In the genomic region with DNA sequence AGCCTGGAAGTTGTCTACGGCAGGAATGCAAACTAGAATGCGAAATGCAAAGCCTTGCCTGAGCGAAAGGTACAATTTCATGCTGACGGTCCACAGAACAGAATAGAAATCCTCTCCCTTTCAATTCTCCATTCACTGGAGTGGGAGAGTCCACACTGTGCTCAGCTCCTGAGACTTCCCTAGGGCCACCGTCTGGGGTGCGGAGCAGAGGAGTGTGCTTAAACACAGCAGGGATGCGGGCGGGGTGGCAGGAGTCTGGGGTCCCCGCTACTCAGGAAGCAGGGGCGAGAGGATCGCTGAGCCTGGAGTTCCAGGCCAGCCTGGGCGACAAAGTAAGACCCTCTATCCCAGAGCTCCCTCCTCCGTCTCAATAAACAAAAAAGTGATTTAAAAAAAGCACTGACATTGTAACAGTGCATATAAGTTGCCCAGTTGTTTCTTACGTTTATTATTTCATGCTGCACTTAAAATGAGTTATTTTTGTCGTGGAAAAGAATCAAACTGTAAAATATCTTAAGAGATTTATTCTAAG, we compare ENCODE assay signal across 9 cellular contexts. TPM values are rescaled to one million over a fixed set of nuclear protein-coding genes. Genes with fewer than 3 reads are reported as not detected.
A peak's percentile ranks its signal among the peaks of the same experiment; 100 is the strongest.
DNase-seq lines count a peak whose midpoint lies in the region; ATAC-seq, FAIRE-seq and TF ChIP-seq lines count a peak whose summit lies in the region.
"Had no signal": no experiment of that assay in that cellular context is flagged by ENCODE, and none has a peak within 500 bp of the region (broad histone marks: within the 10 kb centered on the region; RNA-seq: fewer than 3 reads in every experiment).

No MANE protein-coding gene starts in this region.

- in situ Hi-C loops in HepG2 (cut with HindIII; ENCODE audit: extremely low pct_ligation_motif_present, low pct_unique_long_range_greater_than_20kb) = no loop called here

- H3K27me3 ChIP-seq in Caco-2 (replicated peaks; ENCODE audit: control insufficient read depth, insufficient read depth, low read length) (no peaks in the 10 kb centered on the region), HepG2 (ENCODE audit: control insufficient read depth in 1 of 2, insufficient read depth in 2 of 2, low read length in 2 of 2) (no peaks in the 10 kb centered on the region; a peak in 1 of 5 replicates)

- peak overlapping the region; percentile 81 for H3K4me3 ChIP-seq in Caco-2 (ENCODE audit: low read depth, low read length)
- peak overlapping the region; percentile 79 to 98 (median 80) for H3K4me3 ChIP-seq in HepG2 (replicated peaks in 1 of 3; ENCODE audit: insufficient read depth in 1 of 3, low read depth in 2 of 3, low read length in 3 of 3)

- H2AFZ ChIP-seq in HepG2 (ENCODE audit: low read length) = peak overlapping the region; percentile 93

- H3K27ac ChIP-seq in caudate nucleus (ENCODE audit: low read depth, low read length) (peak overlapping the region; percentile 65), HepG2 (ENCODE audit: extremely low read length, insufficient read depth, low read length) (peak overlapping the region; percentile 55), substantia nigra (ENCODE audit: low read depth, low read length, poor library complexity, severe bottlenecking) (peak overlapping the region; percentile 74)

- peak; percentile 17 for ATAC-seq in GM21447 (IDR thresholded peaks at IDR 0.05; ENCODE audit: unreplicated experiment)
- ATAC-seq in HepG2 = peak; percentile 61
- no peak for ATAC-seq in HG03139 (IDR thresholded peaks at IDR 0.05; ENCODE audit: unreplicated experiment)

- H3K36me3 ChIP-seq in Caco-2 (ENCODE audit: control insufficient read depth, insufficient read depth, low read length) (peaks cover 5% of the 10 kb centered on the region), HepG2 (replicated peaks in 1 of 2; ENCODE audit: control insufficient read depth in 1 of 2, insufficient read depth in 2 of 2, low read length in 2 of 2) (peaks cover 2 to 16% of the 10 kb centered on the region in 2 experiments; a peak in 3 of 5 replicates)

- peak overlapping the region; percentile 83 for H3K4me2 ChIP-seq in HepG2 (ENCODE audit: low read depth, low read length)

- TF ChIP-seq EP300 in HepG2 (IDR thresholded peaks at IDR 0.05; ENCODE audit: low read depth in 2 of 2, low read length in 2 of 2) = no peak
- no peak for TF ChIP-seq EP300 in HepG2 (CRISPR knock-in tag; IDR thresholded peaks at IDR 0.05; ENCODE audit: borderline replicate concordance)

- peak overlapping the region; percentile 83 for H3K27ac Mint-ChIP-seq in Caco-2 (ENCODE audit: unreplicated experiment)

- H3K79me2 ChIP-seq in HepG2 (ENCODE audit: insufficient read depth, low read length) = peaks cover 35% of the 10 kb centered on the region

- FAIRE-seq in HepG2 (lab: Jason Lieb, UNC) = no peak

- H3K27me3 Mint-ChIP-seq in Caco-2 (ENCODE audit: insufficient read depth, unreplicated experiment) = no peaks in the 10 kb centered on the region

- H3K36me3 Mint-ChIP-seq in Caco-2 (ENCODE audit: insufficient read depth, unreplicated experiment) = peaks cover 23% of the 10 kb centered on the region

- BruUV-seq in Caco-2 (replicated peaks; lab: Mats Ljungman, UMichigan) (no TSS peak), HepG2 (replicated peaks; lab: Mats Ljungman, UMichigan) (no TSS peak)

- no peaks in the 10 kb centered on the region for H3K4me1 Mint-ChIP-seq in Caco-2 (ENCODE audit: low read depth, unreplicated experiment)

- 14% methylated on average over 11 of the region's 15 CpGs for WGBS in HepG2 (ENCODE audit: low lambda C conversion rate)

- CTCF ChIA-PET in Caco-2 (lab: Charles Lee) = no interaction called here
- CTCF ChIA-PET in HepG2 (lab: Yijun Ruan, JAX; ENCODE audit: low intra/inter-chr PET ratio, low total read pairs) = no interaction called here

- DNase-seq in Caco-2 (peak in 1 of 2 experiments; percentile 14), NCI-H2227 (lab: John Stamatoyannopoulos, UW; ENCODE audit: unreplicated experiment) (peak; percentile 79), caudate nucleus (lab: John Stamatoyannopoulos, UW) (peak in 4 of 61 donors; percentile 18 to 43 (median 29)), HepG2 (ENCODE audit: low spot score) (peak; percentile 2), substantia nigra (lab: John Stamatoyannopoulos, UW) (peak in 12 of 49 donors; percentile 2 to 48 (median 12)), HuH-7.5 (ENCODE audit: low spot score) (no peak)

- POLR2A ChIA-PET in Caco-2 (lab: Charles Lee) = interaction anchor here (0.5 to 0.9 kb wide), 3 partner anchors 139 to 824 kb away, joined by 3 to 5 read pairs (median 5); no protein-coding TSS in a partner anchor
- POLR2A ChIA-PET in HepG2 (lab: Yijun Ruan, JAX) = interaction anchor here (0.6 to 0.7 kb wide), 2 partner anchors 9 to 19 kb away, joined by 3 to 4 read pairs; no protein-coding TSS in a partner anchor

- H3K4me1 ChIP-seq in Caco-2 (peaks cover 5% of the 10 kb centered on the region), HepG2 (ENCODE audit: insufficient read depth, low read length) (peaks cover 35% of the 10 kb centered on the region)

- H4K20me1 ChIP-seq in HepG2 (ENCODE audit: insufficient read depth, low read length) = no peaks in the 10 kb centered on the region

- H3K9me3 ChIP-seq in Caco-2 = peaks cover 34% of the 10 kb centered on the region
- peaks cover 21% of the 10 kb centered on the region for H3K9me3 ChIP-seq in HepG2 (ENCODE audit: low read length)

- no peak for TF ChIP-seq RAD21 in HepG2 (CRISPR knock-in tag; IDR thresholded peaks at IDR 0.05)

- TF ChIP-seq CTCF in Caco-2 (IDR thresholded peaks at IDR 0.05; ENCODE audit: insufficient read depth in 1 of 2, low read depth in 1 of 2, low read length in 1 of 2, severe bottlenecking in 1 of 2, unreplicated experiment in 1 of 2) = no peak
- peak; percentile 22; the same call in 1 of the 2 replicates for TF ChIP-seq CTCF in HepG2 (CRISPR knock-in tag; IDR thresholded peaks at IDR 0.05)

- no peak for TF ChIP-seq POLR2A in HepG2 (IDR thresholded peaks at IDR 0.05; ENCODE audit: insufficient read depth in 1 of 2, low read depth in 2 of 2, low read length in 2 of 2)

- peak overlapping the region; percentile 91 for H3K4me3 Mint-ChIP-seq in Caco-2 (ENCODE audit: unreplicated experiment)

- peaks cover 18% of the 10 kb centered on the region for H3K9me3 Mint-ChIP-seq in Caco-2 (ENCODE audit: unreplicated experiment)

- intact Hi-C loops in Caco-2 (cut with micrococcal nuclease; ENCODE audit: unreplicated experiment) = loop anchor here (2.0 kb wide), 1 partner anchor 20 kb away; no protein-coding TSS in a partner anchor
- intact Hi-C loops in HepG2 (cut with micrococcal nuclease; ENCODE audit: unreplicated experiment) = loop anchor here (2.0 kb wide), 2 partner anchors 18 to 40 kb away; partner anchors contain the start of gene ZNF888

- peak overlapping the region; percentile 64; the same call in 1 of the 2 replicates for H3K9ac ChIP-seq in HepG2 (ENCODE audit: insufficient read depth, low read depth, low read length)

RNA-seq across cellular contexts. Expression of gene ZNF816, which starts 0.6 kb away (rescaled TPM):
- total RNA-seq in Caco-2 (2022) = 8.8 and 11.5 TPM in 2 replicates
- total RNA-seq in HepG2 (2016; rRNA removed; fragmentation: Illumina TruSeq; extraction: Trizol) = 14.1 and 23.1 TPM in 2 replicates
- 2.5 and 3.3 TPM in 2 replicates for total RNA-seq in HepG2 (2016; cell fraction: cytosol; rRNA removed; fragmentation: Illumina TruSeq; extraction: Trizol; ENCODE audit: low read depth)
- total RNA-seq in HepG2 (2016; cell fraction: insoluble cytoplasmic fraction; rRNA removed; fragmentation: Illumina TruSeq; extraction: Trizol) = 15.1 and 26.6 TPM in 2 replicates
- 6.9 and 9.8 TPM in 2 replicates for total RNA-seq in HepG2 (2016; cell fraction: membrane; rRNA removed; fragmentation: Illumina TruSeq; extraction: Trizol)
- 9.8 and 11.9 TPM in 2 replicates for total RNA-seq in HepG2 (2016; cell fraction: nucleus; rRNA removed; fragmentation: Illumina TruSeq; extraction: Trizol)
- polyA plus RNA-seq in HepG2 (2011; rRNA removed) = 5.2 and 6.5 TPM in 2 replicates
- polyA plus RNA-seq in HepG2 (2011; cell fraction: cytosol; rRNA removed) = 3.0 and 5.7 TPM in 2 replicates
- 4.4 and 6.1 TPM in 2 replicates for polyA plus RNA-seq in HepG2 (2011; cell fraction: nucleus; rRNA removed)
- 6.0 and 8.5 TPM in 2 replicates for polyA plus RNA-seq in HepG2 (2012)
- polyA plus RNA-seq in HepG2 (2016; cell fraction: cytosol; fragmentation: Illumina TruSeq; extraction: Trizol; ENCODE audit: low read depth) = 0.46 TPM in 2 replicates
- polyA plus RNA-seq in HepG2 (2016; cell fraction: insoluble cytoplasmic fraction; fragmentation: Illumina TruSeq; extraction: Trizol; ENCODE audit: low read depth) = 10.2 and 10.9 TPM in 2 replicates
- 1.1 and 1.4 TPM in 2 replicates for polyA plus RNA-seq in HepG2 (2016; cell fraction: membrane; fragmentation: Illumina TruSeq; extraction: Trizol; ENCODE audit: low read depth)
- polyA plus RNA-seq in HepG2 (2016; cell fraction: nucleus; fragmentation: Illumina TruSeq; extraction: Trizol; ENCODE audit: insufficient read depth, low read depth) = 8.3 and 9.0 TPM in 2 replicates
- 2.0 and 3.8 TPM in 2 replicates for polyA minus RNA-seq in HepG2 (2011; rRNA and poly(A)+ RNA removed; ENCODE audit: low replicate concordance)
- 7.4 and 11.6 TPM in 2 replicates for polyA minus RNA-seq in HepG2 (2011; cell fraction: cytosol; rRNA and poly(A)+ RNA removed)
- polyA minus RNA-seq in HepG2 (2011; cell fraction: nucleus; rRNA and poly(A)+ RNA removed) = 11.7 and 18.5 TPM in 2 replicates

RNA-seq across cellular contexts. Expression of gene ZNF888, which starts 40.1 kb away (rescaled TPM):
- 7.3 and 9.0 TPM in 2 replicates for total RNA-seq in Caco-2 (2022)
- total RNA-seq in HepG2 (2016; rRNA removed; fragmentation: Illumina TruSeq; extraction: Trizol) = 7.6 and 10.4 TPM in 2 replicates
- 0.51 and 1.5 TPM in 2 replicates for total RNA-seq in HepG2 (2016; cell fraction: cytosol; rRNA removed; fragmentation: Illumina TruSeq; extraction: Trizol; ENCODE audit: low read depth)
- total RNA-seq in HepG2 (2016; cell fraction: insoluble cytoplasmic fraction; rRNA removed; fragmentation: Illumina TruSeq; extraction: Trizol) = 6.1 and 9.5 TPM in 2 replicates
- total RNA-seq in HepG2 (2016; cell fraction: membrane; rRNA removed; fragmentation: Illumina TruSeq; extraction: Trizol) = 2.8 and 3.0 TPM in 2 replicates
- total RNA-seq in HepG2 (2016; cell fraction: nucleus; rRNA removed; fragmentation: Illumina TruSeq; extraction: Trizol) = 5.6 and 6.6 TPM in 2 replicates
- polyA plus RNA-seq in HepG2 (2011; rRNA removed) = 1.7 TPM in 2 replicates
- 0.59 and 1.1 TPM in 2 replicates for polyA plus RNA-seq in HepG2 (2011; cell fraction: cytosol; rRNA removed)
- polyA plus RNA-seq in HepG2 (2011; cell fraction: nucleus; rRNA removed) = 1.6 and 2.7 TPM in 2 replicates
- polyA plus RNA-seq in HepG2 (2012) = 2.5 and 3.0 TPM in 2 replicates
- polyA plus RNA-seq in HepG2 (2016; cell fraction: cytosol; fragmentation: Illumina TruSeq; extraction: Trizol; ENCODE audit: low read depth) = 0.15 and 0.21 TPM in 2 replicates
- 4.2 and 4.7 TPM in 2 replicates for polyA plus RNA-seq in HepG2 (2016; cell fraction: insoluble cytoplasmic fraction; fragmentation: Illumina TruSeq; extraction: Trizol; ENCODE audit: low read depth)
- 0.56 and 0.72 TPM in 2 replicates for polyA plus RNA-seq in HepG2 (2016; cell fraction: membrane; fragmentation: Illumina TruSeq; extraction: Trizol; ENCODE audit: low read depth)
- 7.9 and 10.0 TPM in 2 replicates for polyA plus RNA-seq in HepG2 (2016; cell fraction: nucleus; fragmentation: Illumina TruSeq; extraction: Trizol; ENCODE audit: insufficient read depth, low read depth)
- 1.3 and 1.8 TPM in 2 replicates for polyA minus RNA-seq in HepG2 (2011; rRNA and poly(A)+ RNA removed; ENCODE audit: low replicate concordance)
- polyA minus RNA-seq in HepG2 (2011; cell fraction: cytosol; rRNA and poly(A)+ RNA removed) = 2.3 and 2.8 TPM in 2 replicates
- polyA minus RNA-seq in HepG2 (2011; cell fraction: nucleus; rRNA and poly(A)+ RNA removed) = 8.8 and 11.4 TPM in 2 replicates

RNA-seq across cellular contexts. Expression of gene ERVV-1, which starts 50.4 kb away (rescaled TPM):
- total RNA-seq in Caco-2 (2022) (not detected in 2 replicates), HepG2 (2016; rRNA removed; fragmentation: Illumina TruSeq; extraction: Trizol) (not detected in 2 replicates)
- total RNA-seq in HepG2 (2016; cell fraction: cytosol; rRNA removed; fragmentation: Illumina TruSeq; extraction: Trizol; ENCODE audit: low read depth) = not detected in 2 replicates
- total RNA-seq in HepG2 (2016; cell fraction: insoluble cytoplasmic fraction; rRNA removed; fragmentation: Illumina TruSeq; extraction: Trizol) = not detected in 2 replicates
- not detected in 2 replicates for total RNA-seq in HepG2 (2016; cell fraction: membrane; rRNA removed; fragmentation: Illumina TruSeq; extraction: Trizol)
- not detected in 2 replicates for total RNA-seq in HepG2 (2016; cell fraction: nucleus; rRNA removed; fragmentation: Illumina TruSeq; extraction: Trizol)
- polyA plus RNA-seq in HepG2 (2011; rRNA removed) = not detected in 2 replicates
- not detected in 2 replicates for polyA plus RNA-seq in HepG2 (2011; cell fraction: cytosol; rRNA removed)
- polyA plus RNA-seq in HepG2 (2011; cell fraction: nucleus; rRNA removed) = not detected in 2 replicates
- polyA plus RNA-seq in HepG2 (2012) = not detected in 2 replicates
- polyA plus RNA-seq in HepG2 (2016; cell fraction: cytosol; fragmentation: Illumina TruSeq; extraction: Trizol; ENCODE audit: low read depth) = not detected in 2 replicates
- not detected in 2 replicates for polyA plus RNA-seq in HepG2 (2016; cell fraction: insoluble cytoplasmic fraction; fragmentation: Illumina TruSeq; extraction: Trizol; ENCODE audit: low read depth)
- not detected in 2 replicates for polyA plus RNA-seq in HepG2 (2016; cell fraction: membrane; fragmentation: Illumina TruSeq; extraction: Trizol; ENCODE audit: low read depth)
- polyA plus RNA-seq in HepG2 (2016; cell fraction: nucleus; fragmentation: Illumina TruSeq; extraction: Trizol; ENCODE audit: insufficient read depth, low read depth) = not detected in 2 replicates
- not detected in 2 replicates for polyA minus RNA-seq in HepG2 (2011; rRNA and poly(A)+ RNA removed; ENCODE audit: low replicate concordance)
- not detected in 2 replicates for polyA minus RNA-seq in HepG2 (2011; cell fraction: cytosol; rRNA and poly(A)+ RNA removed)
- not detected in 2 replicates for polyA minus RNA-seq in HepG2 (2011; cell fraction: nucleus; rRNA and poly(A)+ RNA removed)
- total RNA-seq: T-helper 1 cell treated with Interleukin-12 subunit alpha and Interleukin-12 subunit beta and Interleukin-4 antibody, amounts not matched to agents 30 ng/mL and 1 ng/mL, for 36 hours had no signal
